22 cellular contexts compared by ENCODE assay signal in the genomic region with DNA sequence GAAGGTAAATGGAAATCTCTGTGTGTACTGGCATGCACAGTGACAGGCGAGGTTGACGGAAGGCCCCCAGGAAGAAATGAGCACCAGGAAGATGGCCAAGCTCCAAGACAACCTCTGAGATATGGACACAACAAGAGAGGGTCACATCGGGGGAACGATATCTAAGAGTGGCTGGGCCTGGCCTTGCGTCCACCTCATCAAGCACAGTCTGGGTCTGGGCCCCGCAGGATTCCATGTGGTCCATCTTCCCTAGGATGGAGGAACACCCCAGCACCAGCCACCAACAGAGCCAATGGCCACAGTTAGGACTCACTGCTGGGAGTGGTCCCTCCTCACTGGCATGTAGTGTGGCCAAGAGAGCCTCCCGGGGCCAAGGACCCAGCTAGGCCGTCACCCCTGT.
"Had no signal": no experiment of that assay in that cellular context is flagged by ENCODE, and none has a peak within 500 bp of the region (broad histone marks: within the 10 kb centered on the region; RNA-seq: fewer than 3 reads in every experiment).

No MANE protein-coding gene starts in this region.

- H3K4me3 ChIP-seq: ascending aorta, cardiac muscle cell, coronary artery, esophagus muscularis mucosa, gastrocnemius medialis, heart left ventricle had no signal

- H3K27ac ChIP-seq: ascending aorta, breast epithelium, cardiac muscle cell, coronary artery, esophagus muscularis mucosa, foreskin keratinocyte, gastrocnemius medialis, heart left ventricle had no signal

- H3K27me3 ChIP-seq: ascending aorta, cardiac muscle cell, esophagus muscularis mucosa, foreskin keratinocyte, gastrocnemius medialis, heart left ventricle had no signal

- H3K4me1 ChIP-seq: breast epithelium, foreskin keratinocyte, gastrocnemius medialis had no signal

- H3K9me3 ChIP-seq: gastrocnemius medialis, heart left ventricle had no signal

- DNase-seq: activated CD4-positive, alpha-beta memory T cell treated with anti-CD3 and anti-CD28 coated beads, Interleukin-2, amount 10 ng/mL, durations not matched to agents 7 days and 5 days; activated CD4-positive, alpha-beta T cell treated with anti-CD3 and anti-CD28 coated beads for 1 hour; activated CD4-positive, alpha-beta T cell treated with anti-CD3 and anti-CD28 coated beads, Interleukin-2, amount 10 ng/mL, durations not matched to agents 7 days and 5 days; activated CD4-positive, alpha-beta T cell treated with anti-CD3 and anti-CD28 coated beads, Interleukin-2, amount 50 U/mL, for 4 hours; activated CD8-positive, alpha-beta memory T cell treated with anti-CD3 and anti-CD28 coated beads, Interleukin-2, amount 50 U/mL, for 48 hours; activated gamma-delta T cell; activated naive CD4-positive, alpha-beta T cell treated with anti-CD3 and anti-CD28 coated beads, Interleukin-2, amount 10 ng/mL, durations not matched to agents 7 days and 5 days; activated naive CD8-positive, alpha-beta T cell treated with anti-CD3 and anti-CD28 coated beads, Interleukin-2, amount 10 ng/mL, durations not matched to agents 7 days and 5 days; activated T-cell treated with anti-CD3 and anti-CD28 coated beads for 4 hours; dermis blood vessel endothelial cell; effector memory CD8-positive, alpha-beta T cell; erythroblast; foreskin keratinocyte; gastrocnemius medialis had no signal

- ATAC-seq: activated naive CD4-positive, alpha-beta T cell treated with anti-CD3 and anti-CD28 coated beads, Interleukin-2, amount 50 U/mL, for 72 hours; effector memory CD8-positive, alpha-beta T cell; foreskin keratinocyte; gastrocnemius medialis; WTC11 had no signal

- H3K36me3 ChIP-seq: ascending aorta, breast epithelium, cardiac muscle cell, esophagus muscularis mucosa, gastrocnemius medialis, heart left ventricle had no signal
